Comparison of ENCODE assay signal across 1 cellular context in genomic region chr2:102632380-102633175, GRCh38.
TF ChIP-seq lines count a peak whose summit lies in the region.

No MANE protein-coding gene starts in this region.

TF ChIP-seq in GM23338, 12 proteins besides CTCF, POLR2A, EP300 and RAD21:
- TF ChIP-seq ZNF331 (CRISPR knock-in tag; IDR thresholded peaks at IDR 0.05; ENCODE audit: low read depth) (no peak), CREB1 (CRISPR knock-in tag; IDR thresholded peaks at IDR 0.05; ENCODE audit: low read depth) (no peak), POLR2AphosphoS5 (IDR thresholded peaks at IDR 0.05; ENCODE audit: low read depth) (no peak), EZH2phosphoT487 (IDR thresholded peaks at IDR 0.05; ENCODE audit: unreplicated experiment) (no peak), ZNF462 (CRISPR knock-in tag; IDR thresholded peaks at IDR 0.05) (no peak), ZNF114 (CRISPR knock-in tag; IDR thresholded peaks at IDR 0.05) (no peak), NANOG (IDR thresholded peaks at IDR 0.05; ENCODE audit: borderline replicate concordance) (no peak), JUNB (IDR thresholded peaks at IDR 0.05; ENCODE audit: unreplicated experiment) (no peak), STAT1 (IDR thresholded peaks at IDR 0.05; ENCODE audit: unreplicated experiment) (no peak), EZH2 (IDR thresholded peaks at IDR 0.05; ENCODE audit: low read depth, unreplicated experiment) (no peak), REST (IDR thresholded peaks at IDR 0.05; ENCODE audit: unreplicated experiment) (no peak)
